ENCODE assay signal across 20 cellular contexts in the genomic region with DNA sequence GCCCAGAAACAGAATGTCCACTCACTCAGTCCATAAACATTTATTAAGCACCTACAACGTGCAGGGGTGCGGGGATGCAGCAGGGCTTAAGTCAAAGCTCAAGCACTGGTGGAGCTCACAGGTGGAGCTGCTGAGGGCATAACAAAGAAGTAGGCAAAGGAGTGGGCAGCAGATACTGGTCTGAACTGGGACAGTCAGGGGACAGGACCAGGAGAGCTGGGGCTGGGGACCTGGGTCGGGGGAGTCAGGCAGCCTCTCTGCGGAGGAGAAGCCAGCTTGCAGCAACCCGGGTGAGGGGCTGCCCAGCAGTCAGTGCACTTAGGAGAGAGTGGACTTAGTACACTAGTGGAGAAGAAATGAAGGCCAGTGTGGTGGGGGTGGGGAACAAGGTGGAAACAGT. TPM values are rescaled to one million over a fixed set of nuclear protein-coding genes. Genes with fewer than 3 reads are reported as not detected.
"Had no signal": no experiment of that assay in that cellular context is flagged by ENCODE, and none has a peak within 500 bp of the region (broad histone marks: within the 10 kb centered on the region; RNA-seq: fewer than 3 reads in every experiment).

No MANE protein-coding gene starts in this region.

- H3K9me3 Mint-ChIP-seq: activated naive CD4-positive, alpha-beta T cell treated with anti-CD3 and anti-CD28 coated beads, Interleukin-2, amount 50 U/mL, for 24 hours; activated T-cell treated with anti-CD3 and anti-CD28 coated beads, Interleukin-2, amount 50 U/mL, for 72 hours; dendritic cell treated with granulocyte-macrophage colony-stimulating factor and Interleukin-4, amounts not matched to agents 40 ng/mL and 50 ng/mL, for 4 days; nephron; T-helper 1 cell treated with Interleukin-12 subunit alpha and Interleukin-12 subunit beta and Interleukin-4 antibody, amounts not matched to agents 30 μg/mL and 1 μg/mL, for 36 hours had no signal

- H3K9me3 ChIP-seq: esophagus squamous epithelium, lower lobe of right lung, tibial artery, uterus had no signal

- H3K27me3 Mint-ChIP-seq: activated naive CD4-positive, alpha-beta T cell treated with anti-CD3 and anti-CD28 coated beads, Interleukin-2, amount 50 U/mL, for 24 hours had no signal

- H3K36me3 ChIP-seq: esophagus squamous epithelium, lower lobe of right lung, tibial artery, uterus had no signal

- H3K27me3 ChIP-seq: uterus had no signal

- H3K27ac Mint-ChIP-seq: activated naive CD4-positive, alpha-beta T cell treated with anti-CD3 and anti-CD28 coated beads, Interleukin-2, amount 50 U/mL, for 24 hours; activated T-cell treated with anti-CD3 and anti-CD28 coated beads, Interleukin-2, amount 50 U/mL, for 72 hours; mesothelial cell of epicardium; nephron; T-helper 1 cell treated with Interleukin-12 subunit alpha and Interleukin-12 subunit beta and Interleukin-4 antibody, amounts not matched to agents 30 μg/mL and 1 μg/mL, for 36 hours had no signal

- H3K27ac ChIP-seq: esophagus squamous epithelium, lower lobe of right lung, tibial artery, uterus had no signal

- H3K36me3 Mint-ChIP-seq: activated naive CD4-positive, alpha-beta T cell treated with anti-CD3 and anti-CD28 coated beads, Interleukin-2, amount 50 U/mL, for 24 hours; mesothelial cell of epicardium had no signal

- H3K4me3 Mint-ChIP-seq: activated naive CD4-positive, alpha-beta T cell treated with anti-CD3 and anti-CD28 coated beads, Interleukin-2, amount 50 U/mL, for 24 hours; activated T-cell treated with anti-CD3 and anti-CD28 coated beads, Interleukin-2, amount 50 U/mL, for 72 hours; dendritic cell treated with granulocyte-macrophage colony-stimulating factor and Interleukin-4, amounts not matched to agents 40 ng/mL and 50 ng/mL, for 4 days; mesothelial cell of epicardium; nephron; T-helper 1 cell treated with Interleukin-12 subunit alpha and Interleukin-12 subunit beta and Interleukin-4 antibody, amounts not matched to agents 30 μg/mL and 1 μg/mL, for 36 hours had no signal

- H3K4me1 ChIP-seq: esophagus squamous epithelium, lower lobe of right lung, tibial artery, uterus had no signal

- DNase-seq: activated CD4-positive, alpha-beta T cell treated with anti-CD3 and anti-CD28 coated beads, Interleukin-2, amount 50 U/mL, for 1 hour; activated effector memory CD4-positive, alpha-beta T cell treated with anti-CD3 and anti-CD28 coated beads, Interleukin-2, amount 50 U/mL, for 16 hours; activated T-cell treated with anti-CD3 and anti-CD28 coated beads, Interleukin-2, amount 50 U/mL, for 72 hours; effector memory CD4-positive, alpha-beta T cell; esophagus squamous epithelium; left cardiac atrium; lower lobe of right lung; posterior cingulate gyrus; retina; stimulated activated naive CD4-positive, alpha-beta T cell treated with Interleukin-2 at 50 U/mL for 16 hours; substantia nigra; tibial artery; uterus had no signal

- H3K4me1 Mint-ChIP-seq: nephron had no signal

- H3K4me3 ChIP-seq: esophagus squamous epithelium, lower lobe of right lung, tibial artery, uterus had no signal

- ATAC-seq: activated T-cell treated with anti-CD3 and anti-CD28 coated beads, Interleukin-2, amount 50 U/mL, for 72 hours; left cardiac atrium; lower lobe of right lung had no signal

RNA-seq across cellular contexts. Expression of a gene that starts 10.0 kb away (rescaled TPM):
- total RNA-seq: activated T-cell treated with anti-CD3 and anti-CD28 coated beads, Interleukin-2, amount 50 U/mL, for 72 hours; bronchial epithelial cell; cerebellum; esophagus squamous epithelium; left cardiac atrium; mesothelial cell of epicardium; uterus had no signal
